In the genomic region with DNA sequence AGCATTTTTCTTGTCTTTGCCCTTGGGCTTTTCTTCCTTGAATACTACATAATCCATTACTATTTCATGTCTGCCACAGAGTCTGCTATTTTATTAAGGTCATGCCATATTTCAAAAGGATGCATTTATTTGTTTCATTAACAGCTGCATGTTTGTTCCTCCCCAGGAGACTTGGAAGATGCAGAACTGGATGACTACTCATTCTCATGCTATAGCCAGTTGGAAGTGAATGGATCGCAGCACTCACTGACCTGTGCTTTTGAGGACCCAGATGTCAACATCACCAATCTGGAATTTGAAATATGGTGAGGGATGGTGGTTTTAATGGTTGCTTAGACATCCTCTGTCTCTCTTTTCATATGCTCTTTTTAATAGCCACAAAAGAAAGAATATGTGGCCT, we compare ENCODE assay signal across 16 cellular contexts. TPM values are rescaled to one million over a fixed set of nuclear protein-coding genes. Genes with fewer than 3 reads are reported as not detected.
DNase-seq lines count a peak whose midpoint lies in the region; ATAC-seq and TF ChIP-seq lines count a peak whose summit lies in the region.
"Had no signal": no experiment of that assay in that cellular context is flagged by ENCODE, and none has a peak within 500 bp of the region (broad histone marks: within the 10 kb centered on the region; RNA-seq: fewer than 3 reads in every experiment).

No MANE protein-coding gene starts in this region.

- H3K27ac ChIP-seq in upper lobe of right lung (no peak overlapping the region), RWPE1 (no peak overlapping the region), upper lobe of left lung (peak overlapping the region in 2 of 4 donors; percentile 81 to 92)
- H3K27ac ChIP-seq: body of pancreas, uterus had no signal

- H3K36me3 Mint-ChIP-seq in activated T-cell treated with anti-CD3 and anti-CD28 coated beads, Interleukin-2, amount 50 U/mL, for 72 hours (ENCODE audit: insufficient read depth in 2 of 2), result peaks cover 33 to 71% of the 10 kb centered on the region in 2 donors

- peak overlapping the region; percentile 81 to 99 for H3K4me3 Mint-ChIP-seq in activated T-cell treated with anti-CD3 and anti-CD28 coated beads, Interleukin-2, amount 50 U/mL, for 72 hours

- TF ChIP-seq POLR2A in upper lobe of left lung (IDR thresholded peaks at IDR 0.05), result no peak

- peaks cover 97% of the 10 kb centered on the region for H3K4me1 Mint-ChIP-seq in activated T-cell treated with anti-CD3 and anti-CD28 coated beads, Interleukin-2, amount 50 U/mL, for 72 hours (ENCODE audit: low read depth)

- H3K36me3 ChIP-seq in upper lobe of right lung, result no peaks in the 10 kb centered on the region
- H3K36me3 ChIP-seq in upper lobe of left lung, result peaks cover 0 to 11% (median 2%) of the 10 kb centered on the region in 4 donors
- H3K36me3 ChIP-seq: uterus had no signal

- H3K4me3 ChIP-seq in upper lobe of right lung, result peak overlapping the region; percentile 42
- H3K4me3 ChIP-seq in upper lobe of left lung, result peak overlapping the region in 2 of 4 donors; percentile 33 to 46
- H3K4me3 ChIP-seq: body of pancreas, uterus had no signal

- CTCF ChIA-PET in RWPE1 (lab: Yijun Ruan, JAX), result no interaction called here

- TF ChIP-seq CTCF in upper lobe of right lung (IDR thresholded peaks at IDR 0.05), result no peak
- TF ChIP-seq CTCF in RWPE1 (conservative IDR thresholded peaks at IDR 0.05; ENCODE audit: low read depth), result no peak
- TF ChIP-seq CTCF in upper lobe of left lung (IDR thresholded peaks at IDR 0.05), result no peak

- H3K27ac Mint-ChIP-seq in activated T-cell treated with anti-CD3 and anti-CD28 coated beads, Interleukin-2, amount 50 U/mL, for 72 hours, result peak overlapping the region; percentile 100

- intact Hi-C loops in upper lobe of right lung (cut with DNase I), result no loop called here

- no peaks in the 10 kb centered on the region for H3K27me3 ChIP-seq in upper lobe of right lung
- H3K27me3 ChIP-seq in upper lobe of left lung, result no peaks in the 10 kb centered on the region
- H3K27me3 ChIP-seq: body of pancreas, uterus had no signal

- TF ChIP-seq EP300 in upper lobe of left lung (IDR thresholded peaks at IDR 0.05), result no peak

- H3K4me1 ChIP-seq in upper lobe of right lung (no peaks in the 10 kb centered on the region), upper lobe of left lung (peaks cover 0 to 14% (median 3%) of the 10 kb centered on the region in 4 donors)
- H3K4me1 ChIP-seq: body of pancreas, uterus had no signal

- H3K9me3 Mint-ChIP-seq in activated T-cell treated with anti-CD3 and anti-CD28 coated beads, Interleukin-2, amount 50 U/mL, for 72 hours, result peaks cover 2% of the 10 kb centered on the region in 2 donors

- DNase-seq in activated T-cell treated with anti-CD3 and anti-CD28 coated beads, Interleukin-2, amount 50 U/mL, for 72 hours, result no peak
- DNase-seq in activated T-cell treated with anti-CD3 and anti-CD28 coated beads for 4 hours (no peak), RPMI7951 (ENCODE audit: low read depth) (peak; percentile 46), epidermal melanocyte (ENCODE audit: insufficient read length, low spot score) (peak; percentile 63), upper lobe of right lung (no peak), RWPE1 (ENCODE audit: low spot score) (no peak), upper lobe of left lung (no peak)
- DNase-seq: AML-193; body of pancreas; hypothalamus; KG1; NCI-H2081; stimulated activated CD4-positive, alpha-beta T cell treated with anti-CD3 and anti-CD28 coated beads, Interleukin-12 subunit alpha, Interleukin-12 subunit beta, amount 100 ng/mL, for 4 hours; SW 1271; uterus had no signal

- ATAC-seq in activated T-cell treated with anti-CD3 and anti-CD28 coated beads, Interleukin-2, amount 50 U/mL, for 72 hours (replicated peaks in 1 of 2), result no peak
- no peak for ATAC-seq in upper lobe of right lung
- no peak for ATAC-seq in GM21423 (IDR thresholded peaks at IDR 0.05; ENCODE audit: unreplicated experiment)
- ATAC-seq in upper lobe of left lung (ENCODE audit: low FRiP score in 2 of 2), result no peak
- ATAC-seq: body of pancreas had no signal

- POLR2A ChIA-PET in RWPE1 (lab: Yijun Ruan, JAX; ENCODE audit: low non-redundant PET), result no interaction called here

- H3K27me3 Mint-ChIP-seq in activated T-cell treated with anti-CD3 and anti-CD28 coated beads, Interleukin-2, amount 50 U/mL, for 72 hours (ENCODE audit: low read depth), result no peaks in the 10 kb centered on the region

- H3K9me3 ChIP-seq in upper lobe of right lung (no peaks in the 10 kb centered on the region), upper lobe of left lung (no peaks in the 10 kb centered on the region)
- H3K9me3 ChIP-seq: body of pancreas, uterus had no signal

- 67 to 73% methylated on average over 1 of the region's 1 CpG for WGBS in upper lobe of left lung, 2 donors

RNA-seq across cellular contexts. Expression of gene IL7R, which starts 4.0 kb away (rescaled TPM):
- 100 to 1,000 TPM; 102 to 143 TPM for total RNA-seq in activated T-cell treated with anti-CD3 and anti-CD28 coated beads, Interleukin-2, amount 50 U/mL, for 72 hours
- total RNA-seq in RPMI7951 (2014; rRNA removed; shearing (Covaris generic)), result 1.6 and 2.0 TPM in 2 replicates
- 226 TPM for total RNA-seq in upper lobe of right lung
- total RNA-seq in upper lobe of left lung, result 100 to 1,000 TPM in 2 of 6 donors, 10 to 100 TPM in 4; 86.8 to 139 (median 94.7) TPM

Comparison
In these comparisons a context has a peak if more than half of its experiments do, and no peak if none do; other contexts are left out.
1. DNase-seq: peak in RPMI7951 (single experiment) and epidermal melanocyte (single experiment); none in activated T-cell treated with anti-CD3 and anti-CD28 coated beads, Interleukin-2, amount 50 U/mL, for 72 hours (0 of 2), activated T-cell treated with anti-CD3 and anti-CD28 coated beads for 4 hours (single experiment), upper lobe of right lung (single experiment), RWPE1 (single experiment) and upper lobe of left lung (0 of 2).
2. RNA of gene IL7R, which starts 4.0 kb away (total RNA-seq): 226 TPM in upper lobe of right lung (single experiment), 102 to 143 TPM in activated T-cell treated with anti-CD3 and anti-CD28 coated beads, Interleukin-2, amount 50 U/mL, for 72 hours and 86.8 to 139 TPM in upper lobe of left lung; 1.6 to 2.0 TPM in RPMI7951; every median in the first group is over 10 times any median in the second.